10 cellular contexts compared by ENCODE assay signal in genomic region chr20:8155848-8156602, GRCh38. TPM values are rescaled to one million over a fixed set of nuclear protein-coding genes. Genes with fewer than 3 reads are reported as not detected.
DNase-seq lines count a peak whose midpoint lies in the region; ATAC-seq lines count a peak whose summit lies in the region.
"Had no signal": no experiment of that assay in that cellular context is flagged by ENCODE, and none has a peak within 500 bp of the region (broad histone marks: within the 10 kb centered on the region; RNA-seq: fewer than 3 reads in every experiment).

No MANE protein-coding gene starts in this region.

- in situ Hi-C loops in Caki2 (cut with HindIII; ENCODE audit: low pct_unique_long_range_greater_than_20kb, low sequenced_read_pairs), result no loop called here

- H3K9me3 ChIP-seq in mesodermal cell (ENCODE audit: control insufficient read depth, low read length), result peaks cover 19% of the 10 kb centered on the region

- DNase-seq in Caki2 (ENCODE audit: low read depth) (peak; percentile 6), HCEC 1CT (peak; percentile 20), astrocyte of the hippocampus (ENCODE audit: low read depth, low spot score) (peak; percentile 49)
- DNase-seq in activated CD4-positive, CD25-positive, alpha-beta regulatory T cell (lab: John Stamatoyannopoulos, UW), result no peak
- no peak for DNase-seq in activated effector memory CD4-positive, alpha-beta T cell treated with Interleukin-2 at 50 U/mL for 16 hours
- DNase-seq in activated CD4-positive, CD25-positive, alpha-beta regulatory T cell treated with anti-CD3 and anti-CD28 coated beads, Interleukin-2, amount 50 U/mL, for 72 hours, result no peak
- DNase-seq: activated naive CD4-positive, alpha-beta T cell treated with anti-CD3 and anti-CD28 coated beads, Interleukin-2, amount 50 U/mL, for 16 hours; NCI-H2227 treated with DMSO at 0.1 percent for 48 hours had no signal

- no peaks in the 10 kb centered on the region for H3K36me3 ChIP-seq in mesodermal cell (ENCODE audit: control insufficient read depth, insufficient read depth, low read length)

- peak overlapping the region; percentile 53 for H3K27ac ChIP-seq in mesodermal cell (ENCODE audit: low read depth, low read length, severe bottlenecking)

- ATAC-seq in GM21367 (IDR thresholded peaks at IDR 0.05; ENCODE audit: unreplicated experiment), result no peak

- no peak overlapping the region for H3K4me3 ChIP-seq in mesodermal cell (ENCODE audit: extremely low read depth, insufficient read depth, low read length, poor library complexity, severe bottlenecking)

- H3K4me1 ChIP-seq in mesodermal cell (ENCODE audit: control insufficient read depth, insufficient read depth, low read length, poor library complexity, severe bottlenecking), result peaks cover 9% of the 10 kb centered on the region

- WGBS in mesodermal cell (ENCODE audit: insufficient coverage in 2 of 2), 2 experiments, result 88% methylated on average over 1 to 2 of the region's 2 CpGs

RNA-seq across cellular contexts. Expression of gene PLCB1, which starts 24.0 kb away (rescaled TPM):
- total RNA-seq in Caki2 (2014; rRNA removed; shearing (Covaris generic); ENCODE audit: low replicate concordance), result 2.4 and 2.5 TPM in 2 replicates
- polyA plus RNA-seq in mesodermal cell (2013, experiment 1 of 2), result 9.8 TPM
- 8.7 TPM for polyA plus RNA-seq in mesodermal cell (2013, experiment 2 of 2)

Comparison
In these comparisons a context has a peak if more than half of its experiments do, and no peak if none do; other contexts are left out.
1. DNase-seq: peak in Caki2 (single experiment), HCEC 1CT (single experiment) and astrocyte of the hippocampus (single experiment); none in activated CD4-positive, CD25-positive, alpha-beta regulatory T cell (0 of 4), activated effector memory CD4-positive, alpha-beta T cell treated with Interleukin-2 at 50 U/mL for 16 hours (single experiment) and activated CD4-positive, CD25-positive, alpha-beta regulatory T cell treated with anti-CD3 and anti-CD28 coated beads, Interleukin-2, amount 50 U/mL, for 72 hours (single experiment).